ENCODE assay signal across 24 cellular contexts in genomic region chr3:171671709-171672108, GRCh38.
"Had no signal": no experiment of that assay in that cellular context is flagged by ENCODE, and none has a peak within 500 bp of the region (broad histone marks: within the 10 kb centered on the region; RNA-seq: fewer than 3 reads in every experiment).

No MANE protein-coding gene starts in this region.

- H3K9me3 Mint-ChIP-seq: dendritic cell treated with granulocyte-macrophage colony-stimulating factor and Interleukin-4, amounts not matched to agents 40 ng/mL and 50 ng/mL, for 4 days; effector memory CD8-positive, alpha-beta T cell; endodermal cell had no signal

- DNase-seq: colonic mucosa; cortex of kidney; effector CD8-positive, alpha-beta T cell; effector memory CD8-positive, alpha-beta T cell; endodermal cell; erythroblast; esophagus squamous epithelium; foreskin fibroblast; foreskin melanocyte; gastrocnemius medialis; glutamatergic neuron; head of caudate nucleus; heart right ventricle; hippocampal formation; left cardiac atrium; left ventricle myocardium inferior; lower lobe of right lung; mesenchymal stem cell; midbrain had no signal

- H3K27ac ChIP-seq: colonic mucosa, epithelial cell of prostate, esophagus squamous epithelium, gastrocnemius medialis, heart right ventricle, left ventricle myocardium inferior, lower lobe of right lung had no signal

- ATAC-seq: effector memory CD8-positive, alpha-beta T cell; esophagus mucosa; gastrocnemius medialis; left cardiac atrium; lower lobe of right lung had no signal

- FAIRE-seq: endometrium, keratinocyte had no signal

- H3K9me3 ChIP-seq: colonic mucosa, esophagus squamous epithelium, gastrocnemius medialis, heart right ventricle, left ventricle myocardium inferior, lower lobe of right lung had no signal

- H3K27me3 Mint-ChIP-seq: dendritic cell treated with granulocyte-macrophage colony-stimulating factor and Interleukin-4, amounts not matched to agents 40 ng/mL and 50 ng/mL, for 4 days; effector memory CD8-positive, alpha-beta T cell had no signal

- H3K27me3 ChIP-seq: colonic mucosa, esophagus squamous epithelium, gastrocnemius medialis, heart right ventricle had no signal

- H3K4me3 Mint-ChIP-seq: dendritic cell treated with granulocyte-macrophage colony-stimulating factor and Interleukin-4, amounts not matched to agents 40 ng/mL and 50 ng/mL, for 4 days; effector memory CD8-positive, alpha-beta T cell; endodermal cell had no signal

- H3K36me3 ChIP-seq: colonic mucosa, gastrocnemius medialis, lower lobe of right lung had no signal

- H3K4me3 ChIP-seq: colonic mucosa, esophagus squamous epithelium, gastrocnemius medialis, heart right ventricle, left ventricle myocardium inferior, lower lobe of right lung had no signal

- H3K4me1 Mint-ChIP-seq: endodermal cell had no signal

- H3K27ac Mint-ChIP-seq: dendritic cell treated with granulocyte-macrophage colony-stimulating factor and Interleukin-4, amounts not matched to agents 40 ng/mL and 50 ng/mL, for 4 days; effector memory CD8-positive, alpha-beta T cell; endodermal cell had no signal

- H3K4me1 ChIP-seq: colonic mucosa, esophagus squamous epithelium, lower lobe of right lung had no signal
